20 cellular contexts compared by ENCODE assay signal in genomic region chr20:50948132-50948785, GRCh38. TPM values are rescaled to one million over a fixed set of nuclear protein-coding genes. Genes with fewer than 3 reads are reported as not detected.
DNase-seq lines count a peak whose midpoint lies in the region; ATAC-seq, FAIRE-seq and TF ChIP-seq lines count a peak whose summit lies in the region.
"Had no signal": no experiment of that assay in that cellular context is flagged by ENCODE, and none has a peak within 500 bp of the region (broad histone marks: within the 10 kb centered on the region; RNA-seq: fewer than 3 reads in every experiment).

No MANE protein-coding gene starts in this region.

- no peak for FAIRE-seq in HepG2 (lab: Jason Lieb, UNC)
- FAIRE-seq: A549, D721Med, GM12892, H1 had no signal

- POLR2A ChIA-PET in HepG2 (lab: Yijun Ruan, JAX) = no interaction called here

- H3K27ac ChIP-seq in HepG2 (ENCODE audit: extremely low read length, insufficient read depth, low read length) (no peak overlapping the region), right lobe of liver (no peak overlapping the region), psoas muscle (peak overlapping the region; percentile 57)
- H3K27ac ChIP-seq: A549, C4-2B, HL-60 had no signal

- H3K4me3 ChIP-seq in HepG2 (replicated peaks in 1 of 3; ENCODE audit: insufficient read depth in 1 of 3, low read depth in 2 of 3, low read length in 3 of 3) = no peak overlapping the region
- H3K4me3 ChIP-seq in right lobe of liver = no peak overlapping the region
- H3K4me3 ChIP-seq in psoas muscle = no peak overlapping the region
- H3K4me3 ChIP-seq: A549 had no signal

- CTCF ChIA-PET in HepG2 (lab: Yijun Ruan, JAX; ENCODE audit: low intra/inter-chr PET ratio, low total read pairs) = no interaction called here

- no peak for TF ChIP-seq RAD21 in HepG2 (CRISPR knock-in tag; IDR thresholded peaks at IDR 0.05)

- BruUV-seq in HepG2 (replicated peaks; lab: Mats Ljungman, UMichigan) = no TSS peak

- H3K4me3 Mint-ChIP-seq in T-helper 17 cell = peak overlapping the region; percentile 31
- H3K4me3 Mint-ChIP-seq in natural killer cell treated with Interleukin-12 subunit alpha and Interleukin-12 subunit beta and Interleukin-15 and Interleukin-18, amount 100 ng/mL, for 72 hours = no peak overlapping the region
- H3K4me3 Mint-ChIP-seq: CD4-positive, alpha-beta memory T cell had no signal

- no peak overlapping the region for H3K9ac ChIP-seq in HepG2 (ENCODE audit: insufficient read depth, low read depth, low read length)

- no peak for ATAC-seq in HepG2
- no peak for ATAC-seq in right lobe of liver
- no peak for ATAC-seq in T-helper 17 cell
- peak; percentile 82 to 91 (median 88) for ATAC-seq in psoas muscle
- ATAC-seq in natural killer cell treated with Interleukin-12 subunit alpha and Interleukin-12 subunit beta and Interleukin-15 and Interleukin-18, amount 100 ng/mL, for 72 hours = no peak
- ATAC-seq: A549 had no signal

- no peak for TF ChIP-seq CTCF in HepG2 (CRISPR knock-in tag; IDR thresholded peaks at IDR 0.05)
- TF ChIP-seq CTCF in right lobe of liver (IDR thresholded peaks at IDR 0.05) = no peak
- TF ChIP-seq CTCF in psoas muscle (IDR thresholded peaks at IDR 0.05) = no peak

- peaks cover 6% of the 10 kb centered on the region for H3K36me3 Mint-ChIP-seq in T-helper 17 cell (ENCODE audit: low read depth)
- peaks cover 19% of the 10 kb centered on the region for H3K36me3 Mint-ChIP-seq in natural killer cell treated with Interleukin-12 subunit alpha and Interleukin-12 subunit beta and Interleukin-15 and Interleukin-18, amount 100 ng/mL, for 72 hours

- H3K27me3 ChIP-seq in HepG2 (ENCODE audit: control insufficient read depth in 1 of 2, insufficient read depth in 2 of 2, low read length in 2 of 2) = no peaks in the 10 kb centered on the region
- H3K27me3 ChIP-seq in right lobe of liver = no peaks in the 10 kb centered on the region
- no peaks in the 10 kb centered on the region for H3K27me3 ChIP-seq in psoas muscle (ENCODE audit: insufficient read depth in 3 of 3, low read length in 2 of 3)
- H3K27me3 ChIP-seq: BE2C had no signal

- DNase-seq in HepG2 (ENCODE audit: low spot score) (no peak), right lobe of liver (no peak), T-helper 17 cell (no peak), psoas muscle (no peak), DMS79 (lab: John Stamatoyannopoulos, UW) (no peak)
- no peak for DNase-seq in effector CD4-positive, alpha-beta T cell
- no peak for DNase-seq in natural killer cell treated with Interleukin-12 subunit alpha and Interleukin-12 subunit beta and Interleukin-15 and Interleukin-18, amount 100 ng/mL, for 72 hours (ENCODE audit: low spot score)
- DNase-seq: BE2C; CD4-positive, alpha-beta memory T cell; DMS153; DND-41; GDM1; HCEC 1CT; IMR-90 had no signal

- no peak overlapping the region for H3K4me2 ChIP-seq in HepG2 (ENCODE audit: low read depth, low read length)
- H3K4me2 ChIP-seq: A549 had no signal

- H3K79me2 ChIP-seq in HepG2 (ENCODE audit: insufficient read depth, low read length) = peaks cover 29% of the 10 kb centered on the region

- peaks cover 39 to 89% of the 10 kb centered on the region in 2 experiments for H3K36me3 ChIP-seq in HepG2 (replicated peaks in 1 of 2; ENCODE audit: control insufficient read depth in 1 of 2, insufficient read depth in 2 of 2, low read length in 2 of 2)
- peaks cover 0 to 95% (median 29%) of the 10 kb centered on the region in 4 donors for H3K36me3 ChIP-seq in right lobe of liver
- H3K36me3 ChIP-seq in psoas muscle (ENCODE audit: insufficient read depth in 1 of 2, low read depth in 1 of 2) = peaks cover 11 to 92% of the 10 kb centered on the region in 2 donors

- peaks cover 12% of the 10 kb centered on the region for H3K4me1 Mint-ChIP-seq in T-helper 17 cell
- peaks cover 0 to 10% of the 10 kb centered on the region in 2 donors for H3K4me1 Mint-ChIP-seq in natural killer cell treated with Interleukin-12 subunit alpha and Interleukin-12 subunit beta and Interleukin-15 and Interleukin-18, amount 100 ng/mL, for 72 hours (ENCODE audit: low read depth in 2 of 2)

- no peaks in the 10 kb centered on the region for H3K27me3 Mint-ChIP-seq in T-helper 17 cell
- no peaks in the 10 kb centered on the region for H3K27me3 Mint-ChIP-seq in natural killer cell treated with Interleukin-12 subunit alpha and Interleukin-12 subunit beta and Interleukin-15 and Interleukin-18, amount 100 ng/mL, for 72 hours
- H3K27me3 Mint-ChIP-seq: CD4-positive, alpha-beta memory T cell had no signal

- 94% methylated on average over 4 of the region's 4 CpGs for WGBS in HepG2 (ENCODE audit: low lambda C conversion rate)
- WGBS in right lobe of liver (ENCODE audit: insufficient coverage, low coverage, low lambda C conversion rate, missing lambda C conversion rate) = 83% methylated on average over 4 of the region's 4 CpGs
- WGBS in psoas muscle, 3 donors = 20 to 31% (median 30%) methylated on average over 4 of the region's 4 CpGs

- TF ChIP-seq EP300 in HepG2 (IDR thresholded peaks at IDR 0.05; ENCODE audit: low read depth in 2 of 2, low read length in 2 of 2) (no peak), HepG2 (CRISPR knock-in tag; IDR thresholded peaks at IDR 0.05; ENCODE audit: borderline replicate concordance) (no peak)

- H3K9me3 ChIP-seq in HepG2 (ENCODE audit: low read length) = no peaks in the 10 kb centered on the region
- no peaks in the 10 kb centered on the region for H3K9me3 ChIP-seq in right lobe of liver
- no peaks in the 10 kb centered on the region for H3K9me3 ChIP-seq in T-helper 17 cell (ENCODE audit: control insufficient read depth, low read length, poor library complexity, severe bottlenecking)
- H3K9me3 ChIP-seq in psoas muscle = no peaks in the 10 kb centered on the region
- H3K9me3 ChIP-seq: A549, BE2C had no signal

- intact Hi-C loops in HepG2 (cut with micrococcal nuclease; ENCODE audit: unreplicated experiment) (no loop called here), right lobe of liver (cut with DNase I) (no loop called here), psoas muscle (cut with DNase I) (no loop called here)

- H3K4me1 ChIP-seq in HepG2 (ENCODE audit: insufficient read depth, low read length) (no peaks in the 10 kb centered on the region), right lobe of liver (no peaks in the 10 kb centered on the region), psoas muscle (peaks cover 22% of the 10 kb centered on the region)
- H3K4me1 ChIP-seq: A549, BE2C had no signal

- TF ChIP-seq POLR2A in HepG2 (IDR thresholded peaks at IDR 0.05; ENCODE audit: insufficient read depth in 1 of 2, low read depth in 2 of 2, low read length in 2 of 2) (no peak), right lobe of liver (IDR thresholded peaks at IDR 0.05) (no peak)

- H2AFZ ChIP-seq in HepG2 (ENCODE audit: low read length) = no peak overlapping the region

- peaks cover 12% of the 10 kb centered on the region; the same call in 1 of the 2 replicates for H4K20me1 ChIP-seq in HepG2 (ENCODE audit: insufficient read depth, low read length)

- in situ Hi-C loops in HepG2 (cut with HindIII; ENCODE audit: extremely low pct_ligation_motif_present, low pct_unique_long_range_greater_than_20kb) = no loop called here

- H3K9me3 Mint-ChIP-seq in natural killer cell treated with Interleukin-12 subunit alpha and Interleukin-12 subunit beta and Interleukin-15 and Interleukin-18, amount 100 ng/mL, for 72 hours = no peaks in the 10 kb centered on the region
- H3K9me3 Mint-ChIP-seq: CD4-positive, alpha-beta memory T cell had no signal

- H3K27ac Mint-ChIP-seq in T-helper 17 cell = no peak overlapping the region
- H3K27ac Mint-ChIP-seq in natural killer cell treated with Interleukin-12 subunit alpha and Interleukin-12 subunit beta and Interleukin-15 and Interleukin-18, amount 100 ng/mL, for 72 hours = no peak overlapping the region

RNA-seq across cellular contexts. Expression of gene DPM1, which starts 10.1 kb away (rescaled TPM):
- total RNA-seq in HepG2 (2016; rRNA removed; fragmentation: Illumina TruSeq; extraction: Trizol) (161 and 187 TPM in 2 replicates), right lobe of liver (10 to 100 TPM; 16.6 to 40.4 (median 21.2) TPM), T-helper 17 cell (10 to 100 TPM; 25.9 to 34.1 TPM), psoas muscle (10 to 100 TPM; 24.6 to 59.6 (median 38.3) TPM)
- 32.3 and 33.7 TPM in 2 replicates for total RNA-seq in HepG2 (2016; cell fraction: cytosol; rRNA removed; fragmentation: Illumina TruSeq; extraction: Trizol; ENCODE audit: low read depth)
- total RNA-seq in HepG2 (2016; cell fraction: insoluble cytoplasmic fraction; rRNA removed; fragmentation: Illumina TruSeq; extraction: Trizol) = 167 and 188 TPM in 2 replicates
- 30.4 and 39.3 TPM in 2 replicates for total RNA-seq in HepG2 (2016; cell fraction: membrane; rRNA removed; fragmentation: Illumina TruSeq; extraction: Trizol)
- 102 and 109 TPM in 2 replicates for total RNA-seq in HepG2 (2016; cell fraction: nucleus; rRNA removed; fragmentation: Illumina TruSeq; extraction: Trizol)
- polyA plus RNA-seq in HepG2 (2011; rRNA removed) (75.7 and 83.2 TPM in 2 replicates), psoas muscle (100 to 1,000 TPM in 1 of 3 donors, 10 to 100 TPM in 2; 65.7 to 120 (median 66.8) TPM)
- polyA plus RNA-seq in HepG2 (2011; cell fraction: cytosol; rRNA removed) = 67.0 and 87.1 TPM in 2 replicates
- 40.6 and 43.3 TPM in 2 replicates for polyA plus RNA-seq in HepG2 (2011; cell fraction: nucleus; rRNA removed)
- 92.8 and 103 TPM in 2 replicates for polyA plus RNA-seq in HepG2 (2012)
- polyA plus RNA-seq in HepG2 (2016; cell fraction: cytosol; fragmentation: Illumina TruSeq; extraction: Trizol; ENCODE audit: low read depth) = 19.8 and 20.9 TPM in 2 replicates
- polyA plus RNA-seq in HepG2 (2016; cell fraction: insoluble cytoplasmic fraction; fragmentation: Illumina TruSeq; extraction: Trizol; ENCODE audit: low read depth) = 215 and 249 TPM in 2 replicates
- polyA plus RNA-seq in HepG2 (2016; cell fraction: membrane; fragmentation: Illumina TruSeq; extraction: Trizol; ENCODE audit: low read depth) = 27.9 and 30.1 TPM in 2 replicates
- polyA plus RNA-seq in HepG2 (2016; cell fraction: nucleus; fragmentation: Illumina TruSeq; extraction: Trizol; ENCODE audit: insufficient read depth, low read depth) = 177 and 193 TPM in 2 replicates
- polyA minus RNA-seq in HepG2 (2011; rRNA and poly(A)+ RNA removed; ENCODE audit: low replicate concordance) = 23.1 and 28.4 TPM in 2 replicates
- 38.3 and 41.9 TPM in 2 replicates for polyA minus RNA-seq in HepG2 (2011; cell fraction: cytosol; rRNA and poly(A)+ RNA removed)
- 49.6 and 51.1 TPM in 2 replicates for polyA minus RNA-seq in HepG2 (2011; cell fraction: nucleus; rRNA and poly(A)+ RNA removed)
- total RNA-seq in natural killer cell treated with Interleukin-12 subunit alpha and Interleukin-12 subunit beta and Interleukin-15 and Interleukin-18, amount 100 ng/mL, for 72 hours = 10 to 100 TPM; 42.0 to 49.5 TPM

RNA-seq across cellular contexts. Expression of gene MOCS3, which starts 10.4 kb away (rescaled TPM):
- total RNA-seq in HepG2 (2016; rRNA removed; fragmentation: Illumina TruSeq; extraction: Trizol) (8.4 and 9.7 TPM in 2 replicates), right lobe of liver (1 to 10 TPM; 2.3 to 3.2 (median 2.7) TPM), T-helper 17 cell (1 to 10 TPM; 3.2 to 3.8 TPM), psoas muscle (1 to 10 TPM; 2.9 to 4.2 (median 3.7) TPM)
- total RNA-seq in HepG2 (2016; cell fraction: cytosol; rRNA removed; fragmentation: Illumina TruSeq; extraction: Trizol; ENCODE audit: low read depth) = 1.2 and 1.3 TPM in 2 replicates
- 7.8 and 8.8 TPM in 2 replicates for total RNA-seq in HepG2 (2016; cell fraction: insoluble cytoplasmic fraction; rRNA removed; fragmentation: Illumina TruSeq; extraction: Trizol)
- 3.7 and 4.2 TPM in 2 replicates for total RNA-seq in HepG2 (2016; cell fraction: membrane; rRNA removed; fragmentation: Illumina TruSeq; extraction: Trizol)
- total RNA-seq in HepG2 (2016; cell fraction: nucleus; rRNA removed; fragmentation: Illumina TruSeq; extraction: Trizol) = 5.4 and 5.7 TPM in 2 replicates
- polyA plus RNA-seq in HepG2 (2011; rRNA removed) (3.7 and 4.1 TPM in 2 replicates), psoas muscle (1 to 10 TPM; 2.1 to 5.9 (median 3.1) TPM)
- 4.0 and 4.1 TPM in 2 replicates for polyA plus RNA-seq in HepG2 (2011; cell fraction: cytosol; rRNA removed)
- 2.9 and 3.2 TPM in 2 replicates for polyA plus RNA-seq in HepG2 (2011; cell fraction: nucleus; rRNA removed)
- 2.7 and 3.3 TPM in 2 replicates for polyA plus RNA-seq in HepG2 (2012)
- 0.53 and 0.58 TPM in 2 replicates for polyA plus RNA-seq in HepG2 (2016; cell fraction: cytosol; fragmentation: Illumina TruSeq; extraction: Trizol; ENCODE audit: low read depth)
- 7.8 and 8.0 TPM in 2 replicates for polyA plus RNA-seq in HepG2 (2016; cell fraction: insoluble cytoplasmic fraction; fragmentation: Illumina TruSeq; extraction: Trizol; ENCODE audit: low read depth)
- 1.7 and 2.1 TPM in 2 replicates for polyA plus RNA-seq in HepG2 (2016; cell fraction: membrane; fragmentation: Illumina TruSeq; extraction: Trizol; ENCODE audit: low read depth)
- 4.3 and 4.4 TPM in 2 replicates for polyA plus RNA-seq in HepG2 (2016; cell fraction: nucleus; fragmentation: Illumina TruSeq; extraction: Trizol; ENCODE audit: insufficient read depth, low read depth)
- polyA minus RNA-seq in HepG2 (2011; rRNA and poly(A)+ RNA removed; ENCODE audit: low replicate concordance) = 14.6 and 20.7 TPM in 2 replicates
- polyA minus RNA-seq in HepG2 (2011; cell fraction: cytosol; rRNA and poly(A)+ RNA removed) = 6.3 and 6.7 TPM in 2 replicates
- polyA minus RNA-seq in HepG2 (2011; cell fraction: nucleus; rRNA and poly(A)+ RNA removed) = 12.4 and 13.6 TPM in 2 replicates
- total RNA-seq in natural killer cell treated with Interleukin-12 subunit alpha and Interleukin-12 subunit beta and Interleukin-15 and Interleukin-18, amount 100 ng/mL, for 72 hours = 1 to 10 TPM; 5.7 to 5.9 TPM

RNA-seq across cellular contexts. Expression of gene ADNP, which starts 17.0 kb away (rescaled TPM):
- total RNA-seq in HepG2 (2016; rRNA removed; fragmentation: Illumina TruSeq; extraction: Trizol) = 21.5 and 60.7 TPM in 2 replicates
- total RNA-seq in HepG2 (2016; cell fraction: cytosol; rRNA removed; fragmentation: Illumina TruSeq; extraction: Trizol; ENCODE audit: low read depth) = 3.6 and 4.4 TPM in 2 replicates
- total RNA-seq in HepG2 (2016; cell fraction: insoluble cytoplasmic fraction; rRNA removed; fragmentation: Illumina TruSeq; extraction: Trizol) = 17.8 and 59.9 TPM in 2 replicates
- total RNA-seq in HepG2 (2016; cell fraction: membrane; rRNA removed; fragmentation: Illumina TruSeq; extraction: Trizol) = 20.1 and 20.5 TPM in 2 replicates
- 51.3 and 55.1 TPM in 2 replicates for total RNA-seq in HepG2 (2016; cell fraction: nucleus; rRNA removed; fragmentation: Illumina TruSeq; extraction: Trizol)
- polyA plus RNA-seq in HepG2 (2011; rRNA removed) = 21.0 and 22.3 TPM in 2 replicates
- polyA plus RNA-seq in HepG2 (2011; cell fraction: cytosol; rRNA removed) = 11.3 and 19.3 TPM in 2 replicates
- polyA plus RNA-seq in HepG2 (2011; cell fraction: nucleus; rRNA removed) = 30.4 and 32.5 TPM in 2 replicates
- polyA plus RNA-seq in HepG2 (2012) = 45.9 and 50.4 TPM in 2 replicates
- 2.9 and 3.3 TPM in 2 replicates for polyA plus RNA-seq in HepG2 (2016; cell fraction: cytosol; fragmentation: Illumina TruSeq; extraction: Trizol; ENCODE audit: low read depth)
- polyA plus RNA-seq in HepG2 (2016; cell fraction: insoluble cytoplasmic fraction; fragmentation: Illumina TruSeq; extraction: Trizol; ENCODE audit: low read depth) = 57.9 and 63.1 TPM in 2 replicates
- 8.8 and 9.4 TPM in 2 replicates for polyA plus RNA-seq in HepG2 (2016; cell fraction: membrane; fragmentation: Illumina TruSeq; extraction: Trizol; ENCODE audit: low read depth)
- polyA plus RNA-seq in HepG2 (2016; cell fraction: nucleus; fragmentation: Illumina TruSeq; extraction: Trizol; ENCODE audit: insufficient read depth, low read depth) = 78.5 and 79.2 TPM in 2 replicates
- polyA minus RNA-seq in HepG2 (2011; rRNA and poly(A)+ RNA removed; ENCODE audit: low replicate concordance) = 22.3 and 32.8 TPM in 2 replicates
- polyA minus RNA-seq in HepG2 (2011; cell fraction: cytosol; rRNA and poly(A)+ RNA removed) = 29.7 and 42.9 TPM in 2 replicates
- 74.0 and 91.4 TPM in 2 replicates for polyA minus RNA-seq in HepG2 (2011; cell fraction: nucleus; rRNA and poly(A)+ RNA removed)
- total RNA-seq in right lobe of liver = 10 to 100 TPM; 19.8 to 25.9 (median 23.1) TPM
- 10 to 100 TPM; 54.8 to 59.7 TPM for total RNA-seq in T-helper 17 cell
- total RNA-seq in psoas muscle = 10 to 100 TPM; 34.2 to 40.1 (median 37.9) TPM
- 10 to 100 TPM; 13.3 to 30.1 (median 13.4) TPM for polyA plus RNA-seq in psoas muscle
- 10 to 100 TPM; 55.0 to 81.8 TPM for total RNA-seq in natural killer cell treated with Interleukin-12 subunit alpha and Interleukin-12 subunit beta and Interleukin-15 and Interleukin-18, amount 100 ng/mL, for 72 hours

Comparison
In these comparisons a context has a peak if more than half of its experiments do, and no peak if none do; other contexts are left out.
1. ATAC-seq: peak in psoas muscle (4 of 4); none in HepG2 (single experiment), right lobe of liver (0 of 4), T-helper 17 cell (single experiment) and natural killer cell treated with Interleukin-12 subunit alpha and Interleukin-12 subunit beta and Interleukin-15 and Interleukin-18, amount 100 ng/mL, for 72 hours (0 of 2).